ENCODE assay signal across 13 cellular contexts in the genomic region with DNA sequence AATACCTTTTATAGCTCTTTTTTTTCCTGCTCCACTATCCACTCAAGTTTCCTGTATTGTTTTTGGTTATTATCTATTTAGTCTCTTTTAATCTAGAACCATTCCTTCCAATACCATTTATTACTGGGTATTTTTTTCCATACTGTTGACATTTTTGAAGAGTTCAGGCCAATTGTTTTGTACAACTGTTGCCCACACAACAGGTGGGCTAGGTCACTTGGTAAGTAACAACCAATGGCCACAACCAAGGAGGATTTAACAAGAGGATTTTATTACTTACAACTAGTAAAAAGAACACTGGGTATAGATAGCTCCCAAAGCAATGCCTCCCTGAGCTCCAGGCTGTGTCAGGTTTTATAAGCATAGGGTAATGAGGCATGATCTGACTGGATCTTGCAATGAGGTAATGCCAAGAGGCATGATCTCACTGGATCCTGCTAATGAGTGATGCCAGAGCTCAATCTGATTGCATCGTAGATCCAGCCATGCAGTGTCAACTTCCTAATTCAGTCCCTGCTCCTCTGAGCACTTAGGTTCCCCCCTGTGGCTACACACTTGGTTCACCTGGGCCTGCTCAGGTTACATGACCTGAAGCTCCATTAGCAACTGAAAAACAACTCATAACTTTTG. TPM values are rescaled to one million over a fixed set of nuclear protein-coding genes. Genes with fewer than 3 reads are reported as not detected.
DNase-seq lines count a peak whose midpoint lies in the region; ATAC-seq, FAIRE-seq and TF ChIP-seq lines count a peak whose summit lies in the region.
"Had no signal": no experiment of that assay in that cellular context is flagged by ENCODE, and none has a peak within 500 bp of the region (broad histone marks: within the 10 kb centered on the region; RNA-seq: fewer than 3 reads in every experiment).

No MANE protein-coding gene starts in this region.

- H3K27me3 Mint-ChIP-seq in activated CD8-positive, alpha-beta T cell treated with anti-CD3 and anti-CD28 coated beads for 36 hours = no peaks in the 10 kb centered on the region
- peaks cover 2% of the 10 kb centered on the region for H3K27me3 Mint-ChIP-seq in activated CD8-positive, alpha-beta T cell treated with anti-CD3 and anti-CD28 coated beads, Interleukin-2, amount 10 ng/mL, durations not matched to agents 7 days and 5 days (ENCODE audit: low read depth)
- peaks cover 0 to 2% (median 0%) of the 10 kb centered on the region in 3 donors for H3K27me3 Mint-ChIP-seq in CD14-positive monocyte (ENCODE audit: low read depth in 3 of 3)
- H3K27me3 Mint-ChIP-seq: natural killer cell treated with Interleukin-12 subunit alpha and Interleukin-12 subunit beta and Interleukin-15 and Interleukin-18, amount 100 ng/mL, for 72 hours; progenitor cell of endocrine pancreas had no signal

- H3K36me3 Mint-ChIP-seq in activated CD8-positive, alpha-beta T cell treated with anti-CD3 and anti-CD28 coated beads for 36 hours (ENCODE audit: low read depth) = peaks cover 15% of the 10 kb centered on the region
- peaks cover 31% of the 10 kb centered on the region for H3K36me3 Mint-ChIP-seq in activated CD8-positive, alpha-beta T cell treated with anti-CD3 and anti-CD28 coated beads, Interleukin-2, amount 10 ng/mL, durations not matched to agents 7 days and 5 days (ENCODE audit: low read depth)
- peaks cover 30 to 37% of the 10 kb centered on the region in 2 donors for H3K36me3 Mint-ChIP-seq in CD14-positive monocyte

- H3K9me3 Mint-ChIP-seq in activated CD8-positive, alpha-beta T cell treated with anti-CD3 and anti-CD28 coated beads for 36 hours = peaks cover 11% of the 10 kb centered on the region
- peaks cover 12% of the 10 kb centered on the region for H3K9me3 Mint-ChIP-seq in activated CD8-positive, alpha-beta T cell treated with anti-CD3 and anti-CD28 coated beads, Interleukin-2, amount 10 ng/mL, durations not matched to agents 7 days and 5 days (ENCODE audit: insufficient read depth)
- peaks cover 8 to 16% (median 14%) of the 10 kb centered on the region in 7 donors for H3K9me3 Mint-ChIP-seq in CD14-positive monocyte

- TF ChIP-seq CTCF in activated CD8-positive, alpha-beta T cell treated with anti-CD3 and anti-CD28 coated beads for 36 hours (IDR thresholded peaks at IDR 0.05) = no peak
- no peak for TF ChIP-seq CTCF in CD14-positive monocyte (IDR thresholded peaks at IDR 0.05)
- no peak for TF ChIP-seq CTCF in D721Med (IDR thresholded peaks at IDR 0.05; ENCODE audit: insufficient read depth, missing control alignments)

- ATAC-seq in activated CD8-positive, alpha-beta T cell treated with anti-CD3 and anti-CD28 coated beads for 36 hours = peak; percentile 37
- no peak for ATAC-seq in activated CD8-positive, alpha-beta T cell treated with anti-CD3 and anti-CD28 coated beads, Interleukin-2, amount 10 ng/mL, durations not matched to agents 7 days and 5 days
- ATAC-seq: activated T-helper 17 cell treated with anti-CD3 and anti-CD28 coated beads, Interleukin-2, amount 50 U/mL, for 72 hours; gastrocnemius medialis; natural killer cell treated with Interleukin-12 subunit alpha and Interleukin-12 subunit beta and Interleukin-15 and Interleukin-18, amount 100 ng/mL, for 72 hours had no signal

- H3K4me3 Mint-ChIP-seq in activated CD8-positive, alpha-beta T cell treated with anti-CD3 and anti-CD28 coated beads for 36 hours = no peak overlapping the region
- H3K4me3 Mint-ChIP-seq in activated CD8-positive, alpha-beta T cell treated with anti-CD3 and anti-CD28 coated beads, Interleukin-2, amount 10 ng/mL, durations not matched to agents 7 days and 5 days = no peak overlapping the region
- no peak overlapping the region for H3K4me3 Mint-ChIP-seq in CD14-positive monocyte
- H3K4me3 Mint-ChIP-seq: activated T-helper 17 cell treated with anti-CD3 and anti-CD28 coated beads, Interleukin-2, amount 50 U/mL, for 72 hours; natural killer cell treated with Interleukin-12 subunit alpha and Interleukin-12 subunit beta and Interleukin-15 and Interleukin-18, amount 100 ng/mL, for 72 hours had no signal

- peak; percentile 36 for DNase-seq in activated CD8-positive, alpha-beta T cell treated with anti-CD3 and anti-CD28 coated beads for 36 hours
- no peak for DNase-seq in activated CD8-positive, alpha-beta T cell treated with anti-CD3 and anti-CD28 coated beads, Interleukin-2, amount 10 ng/mL, durations not matched to agents 7 days and 5 days
- DNase-seq in M059J (ENCODE audit: low read depth) (peak; percentile 41), RKO (ENCODE audit: low spot score) (peak; percentile 74), left kidney (ENCODE audit: low read depth, low spot score) (peak; percentile 39), CD14-positive monocyte (ENCODE audit: low spot score) (no peak), NCI-H1092 treated with DMSO at 0.1 percent for 48 hours (lab: John Stamatoyannopoulos, UW) (no peak), D721Med (ENCODE audit: insufficient read length, low spot score) (no peak)
- DNase-seq: gastrocnemius medialis; stimulated activated CD4-positive, alpha-beta T cell treated with anti-CD3 and anti-CD28 coated beads, Interleukin-15, amount 100 ng/mL, for 24 hours had no signal

- POLR2A ChIA-PET in activated CD8-positive, alpha-beta T cell treated with anti-CD3 and anti-CD28 coated beads for 36 hours (lab: Charles Lee) = no interaction called here
- POLR2A ChIA-PET in activated CD8-positive, alpha-beta T cell treated with anti-CD3 and anti-CD28 coated beads, Interleukin-2, amount 10 ng/mL, durations not matched to agents 7 days and 5 days (lab: Charles Lee) = interaction anchor here (0.7 kb wide), 1 partner anchor 33 kb away, joined by 4 read pairs; no protein-coding TSS in a partner anchor

- CTCF ChIA-PET in activated CD8-positive, alpha-beta T cell treated with anti-CD3 and anti-CD28 coated beads for 36 hours (lab: Charles Lee) = interaction anchor here (1.0 to 3.4 kb wide), 4 partner anchors 9 to 138 kb away, joined by 4 to 10 read pairs (median 10); no protein-coding TSS in a partner anchor
- CTCF ChIA-PET in activated CD8-positive, alpha-beta T cell treated with anti-CD3 and anti-CD28 coated beads, Interleukin-2, amount 10 ng/mL, durations not matched to agents 7 days and 5 days (lab: Charles Lee) = interaction anchor here (2.0 kb wide), 1 partner anchor 132 kb away, joined by 10 read pairs; no protein-coding TSS in a partner anchor

- no peak for FAIRE-seq in D721Med (lab: Jason Lieb, UNC)

- H3K27ac Mint-ChIP-seq in activated CD8-positive, alpha-beta T cell treated with anti-CD3 and anti-CD28 coated beads for 36 hours = no peak overlapping the region
- H3K27ac Mint-ChIP-seq in activated CD8-positive, alpha-beta T cell treated with anti-CD3 and anti-CD28 coated beads, Interleukin-2, amount 10 ng/mL, durations not matched to agents 7 days and 5 days = no peak overlapping the region
- H3K27ac Mint-ChIP-seq in CD14-positive monocyte = no peak overlapping the region
- H3K27ac Mint-ChIP-seq: activated T-helper 17 cell treated with anti-CD3 and anti-CD28 coated beads, Interleukin-2, amount 50 U/mL, for 72 hours; natural killer cell treated with Interleukin-12 subunit alpha and Interleukin-12 subunit beta and Interleukin-15 and Interleukin-18, amount 100 ng/mL, for 72 hours; progenitor cell of endocrine pancreas had no signal

- H3K4me1 Mint-ChIP-seq in activated CD8-positive, alpha-beta T cell treated with anti-CD3 and anti-CD28 coated beads for 36 hours (ENCODE audit: low read depth) = peaks cover 20% of the 10 kb centered on the region
- H3K4me1 Mint-ChIP-seq in activated CD8-positive, alpha-beta T cell treated with anti-CD3 and anti-CD28 coated beads, Interleukin-2, amount 10 ng/mL, durations not matched to agents 7 days and 5 days (ENCODE audit: low read depth) = peaks cover 20% of the 10 kb centered on the region
- peaks cover 21% of the 10 kb centered on the region for H3K4me1 Mint-ChIP-seq in CD14-positive monocyte

- intact Hi-C loops in activated CD8-positive, alpha-beta T cell treated with anti-CD3 and anti-CD28 coated beads for 36 hours (cut with micrococcal nuclease) = no loop called here
- intact Hi-C loops in CD14-positive monocyte (cut with micrococcal nuclease) = loop anchor here in 1 of 2 donors (10.0 kb wide), 1 partner anchor 464 kb away; no protein-coding TSS in a partner anchor

RNA-seq across cellular contexts. Expression of gene CEP68, which starts 7.1 kb away (rescaled TPM):
- total RNA-seq in activated CD8-positive, alpha-beta T cell treated with anti-CD3 and anti-CD28 coated beads for 36 hours = 1 to 10 TPM; 6.0 to 6.3 TPM
- 1 to 10 TPM; 8.1 to 9.7 TPM for total RNA-seq in activated CD8-positive, alpha-beta T cell treated with anti-CD3 and anti-CD28 coated beads, Interleukin-2, amount 10 ng/mL, durations not matched to agents 7 days and 5 days
- total RNA-seq in M059J (2014; rRNA removed; shearing (Covaris generic)) = 1.2 and 3.3 TPM in 2 replicates
- 1 to 10 TPM; 2.5 to 2.8 TPM for polyA plus RNA-seq in CD14-positive monocyte

RNA-seq across cellular contexts. Expression of gene SLC1A4, which starts 59.9 kb away (rescaled TPM):
- 10 to 100 TPM; 14.6 to 14.9 TPM for total RNA-seq in activated CD8-positive, alpha-beta T cell treated with anti-CD3 and anti-CD28 coated beads for 36 hours
- 10 to 100 TPM; 48.8 to 50.1 TPM for total RNA-seq in activated CD8-positive, alpha-beta T cell treated with anti-CD3 and anti-CD28 coated beads, Interleukin-2, amount 10 ng/mL, durations not matched to agents 7 days and 5 days
- 11.8 and 15.4 TPM in 2 replicates for total RNA-seq in M059J (2014; rRNA removed; shearing (Covaris generic))
- polyA plus RNA-seq in CD14-positive monocyte = 1 to 10 TPM; 4.4 to 4.5 TPM

Comparison
In these comparisons a context has a peak if more than half of its experiments do, and no peak if none do; other contexts are left out.
1. DNase-seq: peak in activated CD8-positive, alpha-beta T cell treated with anti-CD3 and anti-CD28 coated beads for 36 hours (single experiment), M059J (single experiment), RKO (single experiment) and left kidney (single experiment); none in activated CD8-positive, alpha-beta T cell treated with anti-CD3 and anti-CD28 coated beads, Interleukin-2, amount 10 ng/mL, durations not matched to agents 7 days and 5 days (single experiment), CD14-positive monocyte (single experiment), NCI-H1092 treated with DMSO at 0.1 percent for 48 hours (single experiment) and D721Med (single experiment).